ENCODE assay signal across 8 cellular contexts in the genomic region with DNA sequence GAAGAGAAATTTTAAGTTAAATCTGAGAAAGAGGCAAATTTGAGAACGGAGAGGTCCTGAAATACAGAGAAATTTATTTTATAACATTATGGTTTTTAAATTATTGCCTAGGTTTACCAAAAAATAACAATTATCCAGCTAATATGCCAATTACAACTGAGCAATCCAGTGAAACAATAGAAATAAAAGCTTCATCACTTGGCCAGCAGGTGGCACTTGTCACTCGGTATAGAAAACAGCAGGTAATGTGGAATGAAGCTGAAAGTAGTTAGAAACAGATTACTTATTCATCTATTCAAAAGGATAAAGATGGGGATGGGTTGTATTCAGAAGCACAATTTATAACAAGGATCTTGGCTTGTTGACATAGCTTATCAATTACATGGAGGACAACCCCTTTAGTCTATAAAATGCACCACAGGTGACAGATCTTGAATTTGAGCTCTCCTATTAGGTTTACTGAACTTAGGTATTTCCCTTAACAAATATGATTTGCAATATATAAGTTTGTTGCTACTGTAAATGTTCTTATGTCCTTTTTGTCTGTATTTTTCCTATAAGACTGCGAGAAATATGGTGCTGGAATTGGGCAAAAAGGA.
DNase-seq lines count a peak whose midpoint lies in the region; ATAC-seq and TF ChIP-seq lines count a peak whose summit lies in the region.

No MANE protein-coding gene starts in this region.

- H3K27me3 ChIP-seq in CD4-positive, alpha-beta memory T cell (ENCODE audit: insufficient read depth, low read length) = no peaks in the 10 kb centered on the region
- no peaks in the 10 kb centered on the region for H3K27me3 ChIP-seq in foreskin keratinocyte

- no peaks in the 10 kb centered on the region for H3K9me3 Mint-ChIP-seq in CD4-positive, alpha-beta memory T cell
- no peaks in the 10 kb centered on the region for H3K9me3 Mint-ChIP-seq in T-helper 2 cell treated with Interferon-gamma antibody and Interleukin-4, amounts not matched to agents 5 μg/mL and 100 μg/mL, for 36 hours

- H3K27ac Mint-ChIP-seq in CD4-positive, alpha-beta memory T cell = no peak overlapping the region
- no peak overlapping the region for H3K27ac Mint-ChIP-seq in T-helper 2 cell treated with Interferon-gamma antibody and Interleukin-4, amounts not matched to agents 5 μg/mL and 100 μg/mL, for 36 hours

- intact Hi-C loops in CD4-positive, alpha-beta memory T cell (cut with micrococcal nuclease) = loop anchor here (5.0 to 10.0 kb wide), 2 partner anchors 59 to 1291 kb away; no protein-coding TSS in a partner anchor
- intact Hi-C loops in posterior cingulate gyrus (cut with DNase I) = no loop called here

- H3K27ac ChIP-seq in CD4-positive, alpha-beta memory T cell (ENCODE audit: low read depth, low read length) = no peak overlapping the region
- no peak overlapping the region for H3K27ac ChIP-seq in foreskin keratinocyte

- no peaks in the 10 kb centered on the region for H3K36me3 ChIP-seq in CD4-positive, alpha-beta memory T cell (ENCODE audit: insufficient read depth, low read length)

- peak in 4 of 5 donors; percentile 29 to 40 (median 34) for DNase-seq in CD4-positive, alpha-beta memory T cell
- DNase-seq in NCI-H345 treated with DMSO at 0.1 percent for 48 hours (lab: John Stamatoyannopoulos, UW; ENCODE audit: unreplicated experiment) = peak; percentile 3
- DNase-seq in activated CD8-positive, alpha-beta memory T cell treated with anti-CD3 and anti-CD28 coated beads, Interleukin-2, amount 50 U/mL, for 4 hours = peak; percentile 24
- peak in 1 of 2 donors; percentile 25 for DNase-seq in foreskin keratinocyte
- peak in 6 of 10 donors; percentile 24 to 77 (median 35) for DNase-seq in posterior cingulate gyrus
- DNase-seq in T-helper 2 cell treated with Interferon-gamma antibody and Interleukin-4, amounts not matched to agents 5 μg/mL and 100 μg/mL, for 36 hours (ENCODE audit: low spot score) = no peak

- POLR2A ChIA-PET in CD4-positive, alpha-beta memory T cell (lab: Charles Lee; ENCODE audit: partially characterized antibody) = no interaction called here

- no peaks in the 10 kb centered on the region for H3K9me3 ChIP-seq in CD4-positive, alpha-beta memory T cell (ENCODE audit: control insufficient read depth in 1 of 2, low read length in 2 of 2)

- CTCF ChIA-PET in CD4-positive, alpha-beta memory T cell (lab: Charles Lee; ENCODE audit: partially characterized antibody) = interaction anchor here (0.6 to 3.3 kb wide), 22 partner anchors 9 to 524 kb away, joined by 3 to 32 read pairs (median 4); a partner anchor contains a TSS

- no peaks in the 10 kb centered on the region for H3K4me1 ChIP-seq in CD4-positive, alpha-beta memory T cell (ENCODE audit: insufficient read depth, low read length)
- H3K4me1 ChIP-seq in foreskin keratinocyte = no peaks in the 10 kb centered on the region

- peak; percentile 83 for ATAC-seq in GM18868 (IDR thresholded peaks at IDR 0.05; ENCODE audit: unreplicated experiment)
- ATAC-seq in HG03066 (IDR thresholded peaks at IDR 0.05; ENCODE audit: low read depth, unreplicated experiment) = peak; percentile 84
- ATAC-seq in foreskin keratinocyte = peak; percentile 78

- peak; percentile 75 for TF ChIP-seq CTCF in foreskin keratinocyte (conservative IDR thresholded peaks at IDR 0.05)

- no peaks in the 10 kb centered on the region for H3K36me3 Mint-ChIP-seq in CD4-positive, alpha-beta memory T cell
- H3K36me3 Mint-ChIP-seq in T-helper 2 cell treated with Interferon-gamma antibody and Interleukin-4, amounts not matched to agents 5 μg/mL and 100 μg/mL, for 36 hours (ENCODE audit: low read depth) = no peaks in the 10 kb centered on the region

- H3K4me3 Mint-ChIP-seq in CD4-positive, alpha-beta memory T cell = no peak overlapping the region
- no peak overlapping the region for H3K4me3 Mint-ChIP-seq in T-helper 2 cell treated with Interferon-gamma antibody and Interleukin-4, amounts not matched to agents 5 μg/mL and 100 μg/mL, for 36 hours

- peaks cover 0 to 2% (median 0%) of the 10 kb centered on the region in 4 donors for H3K4me1 Mint-ChIP-seq in CD4-positive, alpha-beta memory T cell
- no peaks in the 10 kb centered on the region for H3K4me1 Mint-ChIP-seq in T-helper 2 cell treated with Interferon-gamma antibody and Interleukin-4, amounts not matched to agents 5 μg/mL and 100 μg/mL, for 36 hours (ENCODE audit: low read depth)

- H3K4me3 ChIP-seq in CD4-positive, alpha-beta memory T cell (ENCODE audit: low read length in 2 of 2) = no peak overlapping the region

- peaks cover under 1 to 4% of the 10 kb centered on the region in 2 donors for H3K27me3 Mint-ChIP-seq in CD4-positive, alpha-beta memory T cell
- H3K27me3 Mint-ChIP-seq in T-helper 2 cell treated with Interferon-gamma antibody and Interleukin-4, amounts not matched to agents 5 μg/mL and 100 μg/mL, for 36 hours (ENCODE audit: low read depth) = peaks cover 7% of the 10 kb centered on the region
